ENCODE assay signal across 13 cellular contexts in the genomic region with DNA sequence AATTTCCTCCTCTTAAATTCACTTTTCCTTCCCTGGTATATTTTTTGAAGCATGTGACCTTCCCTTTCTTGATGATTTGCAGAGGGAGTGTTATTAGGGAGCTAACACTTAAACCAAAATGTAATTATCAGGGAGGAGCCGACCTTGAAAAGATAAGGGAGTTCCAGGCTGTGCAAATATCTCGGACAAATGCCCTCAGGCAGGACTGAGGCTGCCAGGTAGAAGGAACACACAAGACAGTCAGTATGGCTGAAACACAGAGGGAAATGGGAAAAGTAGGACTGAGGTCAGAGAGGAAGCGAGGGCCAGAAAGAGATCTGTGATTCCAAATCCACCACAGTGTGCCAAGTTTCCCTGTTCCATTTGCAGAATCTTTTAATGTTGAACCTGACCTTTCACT.
A peak's percentile ranks its signal among the peaks of the same experiment; 100 is the strongest.
DNase-seq lines count a peak whose midpoint lies in the region; TF ChIP-seq lines count a peak whose summit lies in the region.
"Had no signal": no experiment of that assay in that cellular context is flagged by ENCODE, and none has a peak within 500 bp of the region (broad histone marks: within the 10 kb centered on the region; RNA-seq: fewer than 3 reads in every experiment).

No MANE protein-coding gene starts in this region.

- H3F3A ChIP-seq in neural cell (ENCODE audit: insufficient read depth, low read length, poor library complexity, severe bottlenecking): no peaks in the 10 kb centered on the region
- H3F3A ChIP-seq in GM23248 (ENCODE audit: insufficient read depth): peaks cover 16% of the 10 kb centered on the region

- H3K27me3 ChIP-seq in neural cell (ENCODE audit: insufficient read depth, low read depth, low read length) (no peaks in the 10 kb centered on the region), GM23248 (replicated peaks; ENCODE audit: insufficient read depth) (no peaks in the 10 kb centered on the region)
- H3K27me3 ChIP-seq: BLaER1 had no signal

- peaks cover 18% of the 10 kb centered on the region for H3K4me1 ChIP-seq in GM23248 (ENCODE audit: insufficient read depth)
- H3K4me1 ChIP-seq: A549, BLaER1, HAP-1 had no signal

- DNase-seq in G401 (ENCODE audit: low spot score) (peak; percentile 3), NCI-H2227 (lab: John Stamatoyannopoulos, UW; ENCODE audit: unreplicated experiment) (peak; percentile 7), NCI-H748 treated with DMSO at 0.1 percent for 48 hours (lab: John Stamatoyannopoulos, UW) (peak; percentile 1), GM23248 (no peak), UCSD-AML1 (lab: John Stamatoyannopoulos, UW; ENCODE audit: unreplicated experiment) (no peak), OCI-M2 (lab: John Stamatoyannopoulos, UW; ENCODE audit: unreplicated experiment) (no peak)
- DNase-seq: Calu3; CD8-positive, alpha-beta T cell; DMS79 treated with DMSO at 0.1 percent for 48 hours had no signal

- H3K36me3 ChIP-seq in neural cell (ENCODE audit: insufficient read depth, low read length): no peaks in the 10 kb centered on the region
- no peaks in the 10 kb centered on the region for H3K36me3 ChIP-seq in GM23248 (ENCODE audit: low read depth)
- H3K36me3 ChIP-seq: BLaER1, HAP-1 had no signal

- 60 to 77% methylated on average over 3 of the region's 3 CpGs for WGBS in GM23248 (ENCODE audit: low coverage in 1 of 2, low lambda C conversion rate in 2 of 2, missing lambda C conversion rate in 2 of 2), 2 experiments

- H3K9ac ChIP-seq in neural cell (ENCODE audit: low read length) (no peak overlapping the region), GM23248 (no peak overlapping the region)
- H3K9ac ChIP-seq: BLaER1 had no signal

- no peak for TF ChIP-seq EP300 in neural cell (conservative IDR thresholded peaks at IDR 0.05; ENCODE audit: poor library complexity, severe bottlenecking)

- TF ChIP-seq RAD21 in neural cell (conservative IDR thresholded peaks at IDR 0.05): no peak

- no peaks in the 10 kb centered on the region for H3K79me2 ChIP-seq in neural cell (replicated peaks; ENCODE audit: insufficient read depth, low read length)
- H3K79me2 ChIP-seq in GM23248 (ENCODE audit: insufficient read depth): no peaks in the 10 kb centered on the region

- no peak overlapping the region for H3K4me3 ChIP-seq in neural cell (ENCODE audit: low read length)
- no peak overlapping the region for H3K4me3 ChIP-seq in GM23248
- H3K4me3 ChIP-seq: A549, BLaER1, HAP-1 had no signal

- H3K9me2 ChIP-seq in neural cell (ENCODE audit: insufficient read depth, low read length) (no peaks in the 10 kb centered on the region), GM23248 (ENCODE audit: insufficient read depth) (no peaks in the 10 kb centered on the region)

- no peak for TF ChIP-seq CTCF in neural cell (IDR thresholded peaks at IDR 0.05; ENCODE audit: poor library complexity, severe bottlenecking)

- H2AFZ ChIP-seq in neural cell (ENCODE audit: low read depth, low read length) (no peak overlapping the region), GM23248 (no peak overlapping the region)

- H3K4me2 ChIP-seq in neural cell (ENCODE audit: low read length) (peak overlapping the region; percentile 28), GM23248 (ENCODE audit: unreplicated experiment) (no peak overlapping the region)
- H3K4me2 ChIP-seq: A549, BLaER1 had no signal

- in situ Hi-C loops in G401 (cut with HindIII; ENCODE audit: low sequenced_read_pairs) (no loop called here), GM23248 (cut with MboI) (no loop called here)

- peaks cover 8% of the 10 kb centered on the region for H3K9me3 ChIP-seq in neural cell (ENCODE audit: low read length)
- H3K9me3 ChIP-seq in GM23248 (ENCODE audit: low read depth): no peaks in the 10 kb centered on the region
- H3K9me3 ChIP-seq: A549 had no signal

- H4K20me1 ChIP-seq in neural cell (ENCODE audit: insufficient read depth) (no peaks in the 10 kb centered on the region), GM23248 (ENCODE audit: insufficient read depth) (no peaks in the 10 kb centered on the region)
- H4K20me1 ChIP-seq: BLaER1 had no signal

- H3K27ac ChIP-seq in neural cell (ENCODE audit: low read length): no peak overlapping the region
- H3K27ac ChIP-seq in GM23248: no peak overlapping the region
- H3K27ac ChIP-seq: A549, BLaER1 had no signal

TF ChIP-seq in neural cell, 6 proteins besides CTCF, POLR2A, EP300 and RAD21:
- TF ChIP-seq, protein P1, sequence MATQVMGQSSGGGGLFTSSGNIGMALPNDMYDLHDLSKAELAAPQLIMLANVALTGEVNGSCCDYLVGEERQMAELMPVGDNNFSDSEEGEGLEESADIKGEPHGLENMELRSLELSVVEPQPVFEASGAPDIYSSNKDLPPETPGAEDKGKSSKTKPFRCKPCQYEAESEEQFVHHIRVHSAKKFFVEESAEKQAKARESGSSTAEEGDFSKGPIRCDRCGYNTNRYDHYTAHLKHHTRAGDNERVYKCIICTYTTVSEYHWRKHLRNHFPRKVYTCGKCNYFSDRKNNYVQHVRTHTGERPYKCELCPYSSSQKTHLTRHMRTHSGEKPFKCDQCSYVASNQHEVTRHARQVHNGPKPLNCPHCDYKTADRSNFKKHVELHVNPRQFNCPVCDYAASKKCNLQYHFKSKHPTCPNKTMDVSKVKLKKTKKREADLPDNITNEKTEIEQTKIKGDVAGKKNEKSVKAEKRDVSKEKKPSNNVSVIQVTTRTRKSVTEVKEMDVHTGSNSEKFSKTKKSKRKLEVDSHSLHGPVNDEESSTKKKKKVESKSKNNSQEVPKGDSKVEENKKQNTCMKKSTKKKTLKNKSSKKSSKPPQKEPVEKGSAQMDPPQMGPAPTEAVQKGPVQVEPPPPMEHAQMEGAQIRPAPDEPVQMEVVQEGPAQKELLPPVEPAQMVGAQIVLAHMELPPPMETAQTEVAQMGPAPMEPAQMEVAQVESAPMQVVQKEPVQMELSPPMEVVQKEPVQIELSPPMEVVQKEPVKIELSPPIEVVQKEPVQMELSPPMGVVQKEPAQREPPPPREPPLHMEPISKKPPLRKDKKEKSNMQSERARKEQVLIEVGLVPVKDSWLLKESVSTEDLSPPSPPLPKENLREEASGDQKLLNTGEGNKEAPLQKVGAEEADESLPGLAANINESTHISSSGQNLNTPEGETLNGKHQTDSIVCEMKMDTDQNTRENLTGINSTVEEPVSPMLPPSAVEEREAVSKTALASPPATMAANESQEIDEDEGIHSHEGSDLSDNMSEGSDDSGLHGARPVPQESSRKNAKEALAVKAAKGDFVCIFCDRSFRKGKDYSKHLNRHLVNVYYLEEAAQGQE (IDR thresholded peaks at IDR 0.05; ENCODE audit: borderline replicate concordance): no peak
- TF ChIP-seq SMC3 (conservative IDR thresholded peaks at IDR 0.05; ENCODE audit: poor library complexity): no peak
- TF ChIP-seq EZH2 (IDR thresholded peaks at IDR 0.05; ENCODE audit: borderline replicate concordance, insufficient read depth, low read length, poor library complexity, severe bottlenecking): no peak
- TF ChIP-seq MXI1 (conservative IDR thresholded peaks at IDR 0.05; ENCODE audit: poor library complexity, severe bottlenecking): no peak
- TF ChIP-seq TAF1 (IDR thresholded peaks at IDR 0.05; ENCODE audit: low read depth): no peak
- TF ChIP-seq POLR2AphosphoS5 (IDR thresholded peaks at IDR 0.05): no peak

Comparison
In these comparisons a context has a peak if more than half of its experiments do, and no peak if none do; other contexts are left out.
1. DNase-seq: peak in G401 (single experiment), NCI-H2227 (single experiment) and NCI-H748 treated with DMSO at 0.1 percent for 48 hours (single experiment); none in GM23248 (single experiment), UCSD-AML1 (single experiment) and OCI-M2 (single experiment).